ENCODE assay signal across 10 cellular contexts in genomic region chr10:132066186-132066585, GRCh38. TPM values are rescaled to one million over a fixed set of nuclear protein-coding genes. Genes with fewer than 3 reads are reported as not detected.
DNase-seq lines count a peak whose midpoint lies in the region; ATAC-seq and TF ChIP-seq lines count a peak whose summit lies in the region.
"Had no signal": no experiment of that assay in that cellular context is flagged by ENCODE, and none has a peak within 500 bp of the region (broad histone marks: within the 10 kb centered on the region; RNA-seq: fewer than 3 reads in every experiment).

No MANE protein-coding gene starts in this region.

- intact Hi-C loops in posterior vena cava (cut with DNase I), result no loop called here

- no peaks in the 10 kb centered on the region for H3K27me3 ChIP-seq in CD4-positive, CD25-positive, alpha-beta regulatory T cell (ENCODE audit: control insufficient read depth, insufficient read depth, low read length)

- no peak overlapping the region for H3K27ac ChIP-seq in CD4-positive, CD25-positive, alpha-beta regulatory T cell (ENCODE audit: insufficient read depth, low read length, poor library complexity, severe bottlenecking)

- CTCF ChIA-PET in HEK293T (lab: Yijun Ruan, JAX), result no interaction called here

- peaks cover 0 to 10% (median 3%) of the 10 kb centered on the region in 4 donors for H3K4me1 Mint-ChIP-seq in CD4-positive, CD25-positive, alpha-beta regulatory T cell
- peaks cover 13% of the 10 kb centered on the region for H3K4me1 Mint-ChIP-seq in T-helper 17 cell

- H3K36me3 ChIP-seq in CD4-positive, CD25-positive, alpha-beta regulatory T cell (ENCODE audit: control insufficient read depth, insufficient read depth, low read length), result no peaks in the 10 kb centered on the region

- no peak for ATAC-seq in CD4-positive, CD25-positive, alpha-beta regulatory T cell (ENCODE audit: low read depth in 2 of 2)
- ATAC-seq in T-helper 17 cell (no peak), HG03175 (IDR thresholded peaks at IDR 0.05; ENCODE audit: unreplicated experiment) (no peak)
- ATAC-seq: GM12878 had no signal

- peak overlapping the region in 2 of 4 donors; percentile 63 to 75 for H3K4me3 Mint-ChIP-seq in CD4-positive, CD25-positive, alpha-beta regulatory T cell
- peak overlapping the region; percentile 83 for H3K4me3 Mint-ChIP-seq in T-helper 17 cell
- H3K4me3 Mint-ChIP-seq: activated B cell treated with CpG ODN at 0.5 μM for 24 hours had no signal

- H3K4me3 ChIP-seq in CD4-positive, CD25-positive, alpha-beta regulatory T cell (ENCODE audit: low read depth, low read length), result peak overlapping the region; percentile 32
- H3K4me3 ChIP-seq in fibroblast of the aortic adventitia (ENCODE audit: low read depth, low read length), result peak overlapping the region; percentile 68
- H3K4me3 ChIP-seq: GM12878 had no signal

- TF ChIP-seq CTCF in fibroblast of the aortic adventitia (IDR thresholded peaks at IDR 0.05; ENCODE audit: insufficient read depth, low read length), result no peak

- H3K4me1 ChIP-seq in CD4-positive, CD25-positive, alpha-beta regulatory T cell (ENCODE audit: control insufficient read depth, insufficient read depth, low read length, poor library complexity, severe bottlenecking), result no peaks in the 10 kb centered on the region

- DNase-seq in CD4-positive, CD25-positive, alpha-beta regulatory T cell, result no peak
- DNase-seq in T-helper 17 cell (no peak), fibroblast of the aortic adventitia (ENCODE audit: low read depth) (no peak), posterior vena cava (ENCODE audit: low spot score) (peak; percentile 40), inferior parietal cortex (ENCODE audit: extremely low spot score) (no peak), NCI-H2081 treated with DMSO at 0.1 percent for 48 hours (lab: John Stamatoyannopoulos, UW) (no peak), HEK293T (ENCODE audit: extremely low spot score) (no peak)
- DNase-seq: activated B cell treated with CpG ODN at 0.5 μM for 24 hours had no signal

- no peak overlapping the region for H3K27ac Mint-ChIP-seq in CD4-positive, CD25-positive, alpha-beta regulatory T cell
- H3K27ac Mint-ChIP-seq in T-helper 17 cell, result peak overlapping the region; percentile 62
- H3K27ac Mint-ChIP-seq: activated B cell treated with CpG ODN at 0.5 μM for 24 hours had no signal

- no peaks in the 10 kb centered on the region for H3K36me3 Mint-ChIP-seq in CD4-positive, CD25-positive, alpha-beta regulatory T cell
- H3K36me3 Mint-ChIP-seq in T-helper 17 cell (ENCODE audit: low read depth), result no peaks in the 10 kb centered on the region

- no peaks in the 10 kb centered on the region for H3K9me3 Mint-ChIP-seq in CD4-positive, CD25-positive, alpha-beta regulatory T cell
- H3K9me3 Mint-ChIP-seq: activated B cell treated with CpG ODN at 0.5 μM for 24 hours had no signal

- POLR2A ChIA-PET in HEK293T (lab: Yijun Ruan, JAX), result no interaction called here

- peaks cover 9% of the 10 kb centered on the region for H3K27me3 Mint-ChIP-seq in CD4-positive, CD25-positive, alpha-beta regulatory T cell
- H3K27me3 Mint-ChIP-seq in T-helper 17 cell, result peaks cover 51% of the 10 kb centered on the region

- H3K9me3 ChIP-seq in CD4-positive, CD25-positive, alpha-beta regulatory T cell (ENCODE audit: control insufficient read depth in 2 of 2, low read length in 2 of 2), result no peaks in the 10 kb centered on the region
- no peaks in the 10 kb centered on the region for H3K9me3 ChIP-seq in T-helper 17 cell (ENCODE audit: control insufficient read depth, low read length, poor library complexity, severe bottlenecking)

TF ChIP-seq in HEK293T, 16 proteins besides CTCF, POLR2A, EP300 and RAD21:
- no peak for TF ChIP-seq FOXA1 (IDR thresholded peaks at IDR 0.05)
- TF ChIP-seq PKNOX1 (IDR thresholded peaks at IDR 0.05), result no peak
- TF ChIP-seq TARDBP (IDR thresholded peaks at IDR 0.05), result no peak
- no peak for TF ChIP-seq FOXM1 (IDR thresholded peaks at IDR 0.05; ENCODE audit: borderline replicate concordance)
- no peak for TF ChIP-seq CTBP1 (IDR thresholded peaks at IDR 0.05; ENCODE audit: borderline replicate concordance)
- no peak for TF ChIP-seq L3MBTL2 (conservative IDR thresholded peaks at IDR 0.05)
- no peak for TF ChIP-seq LEF1 (IDR thresholded peaks at IDR 0.05; ENCODE audit: borderline replicate concordance)
- TF ChIP-seq ELF4 (IDR thresholded peaks at IDR 0.05), result no peak
- TF ChIP-seq HDGF (IDR thresholded peaks at IDR 0.05; ENCODE audit: borderline replicate concordance), result no peak
- no peak for TF ChIP-seq SUZ12 (IDR thresholded peaks at IDR 0.05)
- TF ChIP-seq FOXK2 (IDR thresholded peaks at IDR 0.05), result no peak
- no peak for TF ChIP-seq ZNF384 (IDR thresholded peaks at IDR 0.05)
- no peak for TF ChIP-seq ARNT (IDR thresholded peaks at IDR 0.05)
- TF ChIP-seq SP1 (IDR thresholded peaks at IDR 0.05), result no peak
- TF ChIP-seq BHLHE40 (IDR thresholded peaks at IDR 0.05; ENCODE audit: borderline replicate concordance), result no peak
- no peak for TF ChIP-seq NFRKB (IDR thresholded peaks at IDR 0.05)

RNA-seq across cellular contexts. Expression of gene JAKMIP3, which starts 0.4 kb away (rescaled TPM):
- 0.42 TPM for total RNA-seq in CD4-positive, CD25-positive, alpha-beta regulatory T cell
- polyA plus RNA-seq in CD4-positive, CD25-positive, alpha-beta regulatory T cell, result not detected
- total RNA-seq in T-helper 17 cell, result under 1 TPM; 0.22 to 0.39 TPM
- 0.09 and 1.1 TPM in 2 replicates for total RNA-seq in fibroblast of the aortic adventitia (ENCODE audit: low replicate concordance)
- under 1 TPM; 0.60 to 0.62 TPM for total RNA-seq in posterior vena cava
- total RNA-seq: GM12878 had no signal
